Comparison of ENCODE assay signal across 12 cellular contexts in the genomic region with DNA sequence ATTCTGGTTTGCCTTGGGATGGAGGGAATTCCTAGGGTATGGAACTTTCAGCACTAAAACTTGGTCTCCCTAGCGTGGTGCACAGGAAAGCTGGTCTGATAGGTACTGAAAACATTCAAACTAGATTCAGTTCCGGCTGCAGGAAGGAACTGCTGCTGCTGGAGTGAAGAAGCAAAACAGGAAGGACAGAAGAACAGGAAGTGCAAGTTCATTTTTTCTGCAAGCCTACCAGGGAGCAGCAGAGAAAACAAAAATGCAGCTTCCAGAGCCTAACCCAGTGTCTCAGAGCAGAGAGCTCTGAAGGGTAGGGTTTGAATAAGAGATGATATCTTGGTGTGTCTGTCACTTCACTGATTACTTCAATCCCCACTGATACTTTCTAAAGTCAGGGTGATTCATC.
DNase-seq lines count a peak whose midpoint lies in the region; ATAC-seq and TF ChIP-seq lines count a peak whose summit lies in the region.
"Had no signal": no experiment of that assay in that cellular context is flagged by ENCODE, and none has a peak within 500 bp of the region (broad histone marks: within the 10 kb centered on the region; RNA-seq: fewer than 3 reads in every experiment).

No MANE protein-coding gene starts in this region.

- DNase-seq in HL-60 (ENCODE audit: low read depth in 1 of 2, low spot score in 1 of 2) (peak; percentile 49 to 75), DMS153 (lab: John Stamatoyannopoulos, UW) (no peak), esophagus muscularis mucosa (ENCODE audit: extremely low spot score) (no peak)
- peak; percentile 48 for DNase-seq in activated CD4-positive, alpha-beta memory T cell treated with anti-CD3 and anti-CD28 coated beads, Interleukin-2, amount 10 ng/mL, durations not matched to agents 7 days and 5 days
- peak in 7 of 9 donors; percentile 27 to 75 (median 59) for DNase-seq in naive thymus-derived CD4-positive, alpha-beta T cell
- DNase-seq: amygdala, GM23248, midbrain had no signal

- H3K9me3 ChIP-seq in naive thymus-derived CD4-positive, alpha-beta T cell (ENCODE audit: control insufficient read depth in 2 of 3, low read length in 3 of 3), result peaks cover 0 to 26% (median 9%) of the 10 kb centered on the region in 3 experiments
- H3K9me3 ChIP-seq in esophagus muscularis mucosa, result peaks cover 0 to 35% (median 6%) of the 10 kb centered on the region in 4 donors
- H3K9me3 ChIP-seq: vagina had no signal

- peaks cover 18% of the 10 kb centered on the region for H3K9me3 Mint-ChIP-seq in activated CD4-positive, alpha-beta memory T cell treated with anti-CD3 and anti-CD28 coated beads, Interleukin-2, amount 10 ng/mL, durations not matched to agents 7 days and 5 days
- H3K9me3 Mint-ChIP-seq in naive thymus-derived CD4-positive, alpha-beta T cell, result peaks cover 3 to 62% (median 25%) of the 10 kb centered on the region in 11 donors

- peak overlapping the region; percentile 84 for H3K27ac Mint-ChIP-seq in activated CD4-positive, alpha-beta memory T cell treated with anti-CD3 and anti-CD28 coated beads, Interleukin-2, amount 10 ng/mL, durations not matched to agents 7 days and 5 days
- H3K27ac Mint-ChIP-seq in naive thymus-derived CD4-positive, alpha-beta T cell, result peak overlapping the region; percentile 78 to 99 (median 94)

- CTCF ChIA-PET in activated CD4-positive, alpha-beta memory T cell treated with anti-CD3 and anti-CD28 coated beads, Interleukin-2, amount 10 ng/mL, durations not matched to agents 7 days and 5 days (lab: Charles Lee), result no interaction called here
- CTCF ChIA-PET in naive thymus-derived CD4-positive, alpha-beta T cell (lab: Charles Lee), result interaction anchor here (0.5 to 1.0 kb wide), 2 partner anchors 24 to 1174 kb away, joined by 3 read pairs; no protein-coding TSS in a partner anchor

- peak; percentile 71 for ATAC-seq in GM18511 (IDR thresholded peaks at IDR 0.05; ENCODE audit: unreplicated experiment)
- ATAC-seq in naive thymus-derived CD4-positive, alpha-beta T cell, result peak; percentile 76
- no peak for ATAC-seq in HG02885 (IDR thresholded peaks at IDR 0.05; ENCODE audit: poor library complexity, unreplicated experiment)
- ATAC-seq in SK-N-SH treated with all-trans-retinoic acid at 6 μM for 48 hours, result no peak

- H3K4me1 ChIP-seq in naive thymus-derived CD4-positive, alpha-beta T cell (ENCODE audit: control insufficient read depth in 2 of 2, insufficient read depth in 2 of 2, low read length in 2 of 2), result peaks cover 39 to 62% of the 10 kb centered on the region in 2 donors
- no peaks in the 10 kb centered on the region for H3K4me1 ChIP-seq in esophagus muscularis mucosa

- peak overlapping the region; percentile 67 for H3K27ac ChIP-seq in HL-60 (replicated peaks)
- H3K27ac ChIP-seq in naive thymus-derived CD4-positive, alpha-beta T cell (ENCODE audit: low read depth, low read length), result peak overlapping the region; percentile 61
- H3K27ac ChIP-seq in esophagus muscularis mucosa (replicated peaks in 1 of 4), result no peak overlapping the region
- H3K27ac ChIP-seq: GM23248, vagina had no signal

- peaks cover 26% of the 10 kb centered on the region for H3K36me3 Mint-ChIP-seq in activated CD4-positive, alpha-beta memory T cell treated with anti-CD3 and anti-CD28 coated beads, Interleukin-2, amount 10 ng/mL, durations not matched to agents 7 days and 5 days (ENCODE audit: low read depth)
- H3K36me3 Mint-ChIP-seq in naive thymus-derived CD4-positive, alpha-beta T cell, result peaks cover 14 to 29% (median 21%) of the 10 kb centered on the region in 5 donors

- TF ChIP-seq CTCF in HL-60 (IDR thresholded peaks at IDR 0.05; ENCODE audit: insufficient read depth, low read length) (no peak), esophagus muscularis mucosa (IDR thresholded peaks at IDR 0.05) (no peak)

- 68% methylated on average over 2 of the region's 2 CpGs for WGBS in esophagus muscularis mucosa

- POLR2A ChIA-PET in activated CD4-positive, alpha-beta memory T cell treated with anti-CD3 and anti-CD28 coated beads, Interleukin-2, amount 10 ng/mL, durations not matched to agents 7 days and 5 days (lab: Charles Lee), result interaction anchor here (0.7 to 1.9 kb wide), 2 partner anchors 165 to 581 kb away, joined by 3 to 6 read pairs; partner anchors contain the start of gene VRK1
- POLR2A ChIA-PET in naive thymus-derived CD4-positive, alpha-beta T cell (lab: Charles Lee), result interaction anchor here (0.8 to 1.9 kb wide), 6 partner anchors 9 to 158 kb away, joined by 3 to 9 read pairs (median 4); no protein-coding TSS in a partner anchor

- H3K4me3 Mint-ChIP-seq in activated CD4-positive, alpha-beta memory T cell treated with anti-CD3 and anti-CD28 coated beads, Interleukin-2, amount 10 ng/mL, durations not matched to agents 7 days and 5 days, result peak overlapping the region; percentile 38
- peak overlapping the region; percentile 37 to 81 (median 76) for H3K4me3 Mint-ChIP-seq in naive thymus-derived CD4-positive, alpha-beta T cell

- no peaks in the 10 kb centered on the region for H3K27me3 Mint-ChIP-seq in activated CD4-positive, alpha-beta memory T cell treated with anti-CD3 and anti-CD28 coated beads, Interleukin-2, amount 10 ng/mL, durations not matched to agents 7 days and 5 days
- H3K27me3 Mint-ChIP-seq in naive thymus-derived CD4-positive, alpha-beta T cell, result no peaks in the 10 kb centered on the region

- no peak for TF ChIP-seq POLR2A in esophagus muscularis mucosa (IDR thresholded peaks at IDR 0.05; ENCODE audit: low read depth)

- H3K36me3 ChIP-seq in naive thymus-derived CD4-positive, alpha-beta T cell (ENCODE audit: control insufficient read depth in 2 of 3, insufficient read depth in 3 of 3, low read length in 3 of 3), result no peaks in the 10 kb centered on the region
- H3K36me3 ChIP-seq in esophagus muscularis mucosa, result no peaks in the 10 kb centered on the region
- H3K36me3 ChIP-seq: vagina had no signal

- no peaks in the 10 kb centered on the region for H3K27me3 ChIP-seq in HL-60 (ENCODE audit: insufficient read depth, poor library complexity, severe bottlenecking)
- no peaks in the 10 kb centered on the region for H3K27me3 ChIP-seq in naive thymus-derived CD4-positive, alpha-beta T cell (ENCODE audit: control insufficient read depth in 2 of 2, insufficient read depth in 2 of 2, low read length in 2 of 2)
- H3K27me3 ChIP-seq in esophagus muscularis mucosa, result no peaks in the 10 kb centered on the region
- H3K27me3 ChIP-seq: vagina had no signal

- H3K4me1 Mint-ChIP-seq in activated CD4-positive, alpha-beta memory T cell treated with anti-CD3 and anti-CD28 coated beads, Interleukin-2, amount 10 ng/mL, durations not matched to agents 7 days and 5 days, result peaks cover 24% of the 10 kb centered on the region
- H3K4me1 Mint-ChIP-seq in naive thymus-derived CD4-positive, alpha-beta T cell, result peaks cover 17 to 76% (median 63%) of the 10 kb centered on the region in 7 donors

- TF ChIP-seq EP300 in esophagus muscularis mucosa (IDR thresholded peaks at IDR 0.05), result no peak

- H3K4me3 ChIP-seq in HL-60 (replicated peaks; ENCODE audit: insufficient read depth, low read length) (no peak overlapping the region), esophagus muscularis mucosa (no peak overlapping the region)
- H3K4me3 ChIP-seq in naive thymus-derived CD4-positive, alpha-beta T cell (ENCODE audit: low read length), result peak overlapping the region; percentile 14
- H3K4me3 ChIP-seq: GM23248, vagina had no signal

- intact Hi-C loops in naive thymus-derived CD4-positive, alpha-beta T cell (cut with micrococcal nuclease), result loop anchor here in 1 of 2 donors (1.0 to 2.0 kb wide), 3 partner anchors 158 to 640 kb away; partner anchors contain the start of gene VRK1
- intact Hi-C loops in esophagus muscularis mucosa (cut with DNase I), result no loop called here

TF ChIP-seq in SK-N-SH treated with all-trans-retinoic acid at 6 μM for 48 hours, 23 proteins besides CTCF, POLR2A, EP300 and RAD21:
- TF ChIP-seq BACH2 (CRISPR knock-in tag; IDR thresholded peaks at IDR 0.05; ENCODE audit: borderline replicate concordance) (no peak), ESRRG (CRISPR knock-in tag; IDR thresholded peaks at IDR 0.05) (no peak), TCF4 (CRISPR knock-in tag; IDR thresholded peaks at IDR 0.05; ENCODE audit: borderline replicate concordance) (no peak), CSRNP3 (CRISPR knock-in tag; IDR thresholded peaks at IDR 0.05) (no peak), SNAI2 (CRISPR knock-in tag; IDR thresholded peaks at IDR 0.05) (no peak), ZNF70 (CRISPR knock-in tag; IDR thresholded peaks at IDR 0.05) (no peak), ZNF565 (CRISPR knock-in tag; conservative IDR thresholded peaks at IDR 0.05; ENCODE audit: low read depth) (no peak), ZNF8 (CRISPR knock-in tag; IDR thresholded peaks at IDR 0.05) (no peak)

Comparison
In these comparisons a context has a peak if more than half of its experiments do, and no peak if none do; other contexts are left out.
1. ATAC-seq: peak in GM18511 (single experiment) and naive thymus-derived CD4-positive, alpha-beta T cell (single experiment); none in HG02885 (single experiment) and SK-N-SH treated with all-trans-retinoic acid at 6 μM for 48 hours (single experiment).
2. DNase-seq: peak in HL-60 (2 of 2), activated CD4-positive, alpha-beta memory T cell treated with anti-CD3 and anti-CD28 coated beads, Interleukin-2, amount 10 ng/mL, durations not matched to agents 7 days and 5 days (single experiment) and naive thymus-derived CD4-positive, alpha-beta T cell (7 of 9); none in DMS153 (single experiment) and esophagus muscularis mucosa (single experiment).
3. H3K27ac ChIP-seq: peak in HL-60 (single experiment) and naive thymus-derived CD4-positive, alpha-beta T cell (single experiment); none in esophagus muscularis mucosa (0 of 4).